Comparison of ENCODE assay signal across 10 cellular contexts in genomic region chr4:145605941-145606340, GRCh38.
"Had no signal": no experiment of that assay in that cellular context is flagged by ENCODE, and none has a peak within 500 bp of the region (broad histone marks: within the 10 kb centered on the region; RNA-seq: fewer than 3 reads in every experiment).

No MANE protein-coding gene starts in this region.

- ATAC-seq: GM23338 had no signal

- H3K4me3 ChIP-seq: GM23338 had no signal

- FAIRE-seq: H1, H54, HTR-8/SVneo had no signal

- H3K4me2 ChIP-seq: GM23338, KMS-11 had no signal

- DNase-seq: H9, HCEC 1CT, HFFc6, IMR-90, KBM-7 had no signal

- H3K27ac ChIP-seq: KMS-11 had no signal

- H3K9ac ChIP-seq: KMS-11 had no signal
